In the genomic region with DNA sequence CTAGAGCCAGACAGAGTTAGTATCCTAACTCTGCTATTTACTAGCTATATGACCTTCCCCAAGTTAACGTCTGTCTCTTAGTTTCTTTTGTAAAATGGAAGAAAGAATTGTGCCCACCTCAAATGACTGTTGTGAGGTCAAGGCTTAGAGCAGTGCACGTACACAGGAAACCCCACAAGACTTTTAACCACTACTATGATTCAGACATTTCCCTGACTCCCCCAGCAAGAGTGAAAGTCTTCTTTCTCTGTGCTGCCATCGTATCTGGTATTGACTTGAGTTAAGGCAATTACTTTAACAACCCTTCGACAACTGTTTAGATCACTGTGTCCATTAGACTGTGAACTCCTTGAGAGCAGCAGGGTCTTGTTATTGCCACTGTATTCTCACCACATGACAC, we compare ENCODE assay signal across 25 cellular contexts. TPM values are rescaled to one million over a fixed set of nuclear protein-coding genes. Genes with fewer than 3 reads are reported as not detected.
A peak's percentile ranks its signal among the peaks of the same experiment; 100 is the strongest.
DNase-seq lines count a peak whose midpoint lies in the region; ATAC-seq and TF ChIP-seq lines count a peak whose summit lies in the region.
"Had no signal": no experiment of that assay in that cellular context is flagged by ENCODE, and none has a peak within 500 bp of the region (broad histone marks: within the 10 kb centered on the region; RNA-seq: fewer than 3 reads in every experiment).

No MANE protein-coding gene starts in this region.

- peaks cover 11% of the 10 kb centered on the region for H3K4me1 ChIP-seq in CD8-positive, alpha-beta memory T cell (ENCODE audit: insufficient read depth, low read length)
- no peaks in the 10 kb centered on the region for H3K4me1 ChIP-seq in MM.1S (ENCODE audit: low read length)
- H3K4me1 ChIP-seq: parathyroid adenoma, sigmoid colon had no signal

- TF ChIP-seq CTCF in MM.1S (IDR thresholded peaks at IDR 0.05; ENCODE audit: low read length) (no peak), omental fat pad (IDR thresholded peaks at IDR 0.05) (no peak)

- H3K4me3 ChIP-seq in CD8-positive, alpha-beta memory T cell (ENCODE audit: low read length): no peak overlapping the region
- no peak overlapping the region for H3K4me3 ChIP-seq in MM.1S (ENCODE audit: low read length)
- H3K4me3 ChIP-seq: heart left ventricle, lung, sigmoid colon had no signal

- H3K27me3 ChIP-seq in CD8-positive, alpha-beta memory T cell (ENCODE audit: insufficient read depth, low read length, poor library complexity, severe bottlenecking): no peaks in the 10 kb centered on the region
- no peaks in the 10 kb centered on the region for H3K27me3 ChIP-seq in MM.1S (replicated peaks; ENCODE audit: insufficient read depth, low read length)
- H3K27me3 ChIP-seq: heart left ventricle, sigmoid colon had no signal

- no peak overlapping the region for H3K9ac ChIP-seq in MM.1S (ENCODE audit: low read length)
- H3K9ac ChIP-seq: parathyroid adenoma had no signal

- H4K20me1 ChIP-seq in MM.1S (ENCODE audit: insufficient read depth, low read length): no peaks in the 10 kb centered on the region

- H3K27ac Mint-ChIP-seq in CD8-positive, alpha-beta memory T cell: peak overlapping the region; percentile 5 to 81 (median 56)
- no peak overlapping the region for H3K27ac Mint-ChIP-seq in activated naive CD8-positive, alpha-beta T cell treated with anti-CD3 and anti-CD28 coated beads, Interleukin-2, amount 50 U/mL, for 24 hours
- H3K27ac Mint-ChIP-seq: WTC11 had no signal

- no peak overlapping the region for H3K4me2 ChIP-seq in MM.1S (ENCODE audit: low read depth, low read length)

- DNase-seq in CD8-positive, alpha-beta memory T cell: no peak
- DNase-seq in KBM-7 (peak; percentile 5), kidney glomerular epithelial cell (lab: John Stamatoyannopoulos, UW) (no peak), MM.1S (no peak), omental fat pad (ENCODE audit: low spot score) (no peak)
- DNase-seq in activated naive CD8-positive, alpha-beta T cell treated with anti-CD3 and anti-CD28 coated beads, Interleukin-2, amount 50 U/mL, for 24 hours: no peak
- DNase-seq: CD4-positive, alpha-beta memory T cell; DMS79; heart left ventricle; IMR-90; NCI-H1048; NCI-H526 treated with DMSO at 0.1 percent for 48 hours; OCI-M1; SHP77 treated with DMSO at 0.1 percent for 48 hours; sigmoid colon; stimulated activated CD4-positive, alpha-beta T cell treated with anti-CD3 and anti-CD28 coated beads, Interleukin-1b, Interleukin-23, amount 100 ng/mL, for 48 hours had no signal

- H3K79me2 ChIP-seq in MM.1S (ENCODE audit: low read length): no peaks in the 10 kb centered on the region
- H3K79me2 ChIP-seq: parathyroid adenoma had no signal

- peak overlapping the region in 4 of 7 donors; percentile 3 to 61 (median 18) for H3K4me3 Mint-ChIP-seq in CD8-positive, alpha-beta memory T cell
- H3K4me3 Mint-ChIP-seq in activated naive CD8-positive, alpha-beta T cell treated with anti-CD3 and anti-CD28 coated beads, Interleukin-2, amount 50 U/mL, for 24 hours: peak overlapping the region; percentile 7
- H3K4me3 Mint-ChIP-seq: CD4-positive, alpha-beta memory T cell; WTC11 had no signal

- H3K36me3 Mint-ChIP-seq in CD8-positive, alpha-beta memory T cell: peaks cover 0 to 2% (median 0%) of the 10 kb centered on the region in 3 donors
- no peaks in the 10 kb centered on the region for H3K36me3 Mint-ChIP-seq in activated naive CD8-positive, alpha-beta T cell treated with anti-CD3 and anti-CD28 coated beads, Interleukin-2, amount 50 U/mL, for 24 hours (ENCODE audit: low read depth)
- H3K36me3 Mint-ChIP-seq: CD4-positive, alpha-beta memory T cell; WTC11 had no signal

- POLR2A ChIA-PET in CD8-positive, alpha-beta memory T cell (lab: Charles Lee): no interaction called here

- ATAC-seq in GM18873 (IDR thresholded peaks at IDR 0.05; ENCODE audit: low FRiP score, unreplicated experiment) (peak; percentile 76), HG02588 (IDR thresholded peaks at IDR 0.05; ENCODE audit: unreplicated experiment) (no peak), omental fat pad (ENCODE audit: low FRiP score) (no peak)
- peak; percentile 83 for ATAC-seq in activated naive CD8-positive, alpha-beta T cell treated with anti-CD3 and anti-CD28 coated beads, Interleukin-2, amount 50 U/mL, for 24 hours
- ATAC-seq: HCT116, heart left ventricle, WTC11 had no signal

- no peaks in the 10 kb centered on the region for H3K9me3 ChIP-seq in CD8-positive, alpha-beta memory T cell (ENCODE audit: low read length)
- no peaks in the 10 kb centered on the region for H3K9me3 ChIP-seq in MM.1S (replicated peaks; ENCODE audit: insufficient read depth, low read length)
- H3K9me3 ChIP-seq: heart left ventricle, sigmoid colon had no signal

- H3F3A ChIP-seq in MM.1S (ENCODE audit: insufficient read depth, low read length): no peaks in the 10 kb centered on the region

- in situ Hi-C loops in KBM-7 (cut with MboI; ENCODE audit: low pct_unique_long_range_greater_than_20kb, low sequenced_read_pairs): no loop called here

- H3K27ac ChIP-seq in CD8-positive, alpha-beta memory T cell (ENCODE audit: low read depth, low read length): no peak overlapping the region
- H3K27ac ChIP-seq in MM.1S (ENCODE audit: low read length): no peak overlapping the region
- H3K27ac ChIP-seq: heart left ventricle, parathyroid adenoma, sigmoid colon had no signal

- H3K9me3 Mint-ChIP-seq in CD8-positive, alpha-beta memory T cell: no peaks in the 10 kb centered on the region
- no peaks in the 10 kb centered on the region for H3K9me3 Mint-ChIP-seq in activated naive CD8-positive, alpha-beta T cell treated with anti-CD3 and anti-CD28 coated beads, Interleukin-2, amount 50 U/mL, for 24 hours
- H3K9me3 Mint-ChIP-seq: WTC11 had no signal

- no peaks in the 10 kb centered on the region for H3K27me3 Mint-ChIP-seq in CD8-positive, alpha-beta memory T cell
- H3K27me3 Mint-ChIP-seq in activated naive CD8-positive, alpha-beta T cell treated with anti-CD3 and anti-CD28 coated beads, Interleukin-2, amount 50 U/mL, for 24 hours: no peaks in the 10 kb centered on the region
- H3K27me3 Mint-ChIP-seq: CD4-positive, alpha-beta memory T cell had no signal

- H3K9me2 ChIP-seq in MM.1S (replicated peaks; ENCODE audit: insufficient read depth, low read length): no peaks in the 10 kb centered on the region

- CTCF ChIA-PET in CD8-positive, alpha-beta memory T cell (lab: Charles Lee): no interaction called here

- peaks cover 21 to 33% (median 30%) of the 10 kb centered on the region in 3 donors for H3K4me1 Mint-ChIP-seq in CD8-positive, alpha-beta memory T cell
- H3K4me1 Mint-ChIP-seq in activated naive CD8-positive, alpha-beta T cell treated with anti-CD3 and anti-CD28 coated beads, Interleukin-2, amount 50 U/mL, for 24 hours: peaks cover 39% of the 10 kb centered on the region

- H3K36me3 ChIP-seq in CD8-positive, alpha-beta memory T cell (ENCODE audit: insufficient read depth, low read length): no peaks in the 10 kb centered on the region
- H3K36me3 ChIP-seq in MM.1S (replicated peaks; ENCODE audit: insufficient read depth, low read length): no peaks in the 10 kb centered on the region
- H3K36me3 ChIP-seq: heart left ventricle, sigmoid colon had no signal

- H2AFZ ChIP-seq in MM.1S (ENCODE audit: low read length): no peak overlapping the region
- H2AFZ ChIP-seq: parathyroid adenoma had no signal

RNA-seq across cellular contexts. Expression of gene OR52W1, which starts 2.6 kb away (rescaled TPM):
- not detected for total RNA-seq in CD8-positive, alpha-beta memory T cell
- not detected for polyA plus RNA-seq in CD8-positive, alpha-beta memory T cell
- not detected for total RNA-seq in omental fat pad
- total RNA-seq: activated CD8-positive, alpha-beta memory T cell treated with anti-CD3 and anti-CD28 coated beads for 36 hours; CD4-positive, alpha-beta memory T cell; heart left ventricle; IMR-90; lung; myocyte; sigmoid colon; urinary bladder; WTC11 had no signal
- polyA plus RNA-seq: CD4-positive, alpha-beta memory T cell; heart left ventricle; IMR-90; lung; sigmoid colon; urinary bladder had no signal

RNA-seq across cellular contexts. Expression of gene C11orf42, which starts 9.0 kb away (rescaled TPM):
- not detected for total RNA-seq in CD8-positive, alpha-beta memory T cell
- not detected for polyA plus RNA-seq in CD8-positive, alpha-beta memory T cell
- total RNA-seq in omental fat pad: not detected
- total RNA-seq: activated CD8-positive, alpha-beta memory T cell treated with anti-CD3 and anti-CD28 coated beads for 36 hours; CD4-positive, alpha-beta memory T cell; heart left ventricle; IMR-90; lung; myocyte; sigmoid colon; urinary bladder; WTC11 had no signal
- polyA plus RNA-seq: CD4-positive, alpha-beta memory T cell; heart left ventricle; IMR-90; lung; sigmoid colon; urinary bladder had no signal

RNA-seq across cellular contexts. Expression of gene OR52B2, which starts 26.3 kb away (rescaled TPM):
- total RNA-seq in CD8-positive, alpha-beta memory T cell: not detected
- polyA plus RNA-seq in CD8-positive, alpha-beta memory T cell: not detected
- total RNA-seq in omental fat pad: not detected
- total RNA-seq: activated CD8-positive, alpha-beta memory T cell treated with anti-CD3 and anti-CD28 coated beads for 36 hours; CD4-positive, alpha-beta memory T cell; heart left ventricle; IMR-90; lung; myocyte; sigmoid colon; urinary bladder; WTC11 had no signal
- polyA plus RNA-seq: CD4-positive, alpha-beta memory T cell; heart left ventricle; IMR-90; lung; sigmoid colon; urinary bladder had no signal

RNA-seq across cellular contexts. Expression of gene FHIP1B, which starts 38.0 kb away (rescaled TPM):
- total RNA-seq in CD8-positive, alpha-beta memory T cell: 10 to 100 TPM; 20.2 to 20.6 TPM
- polyA plus RNA-seq in CD8-positive, alpha-beta memory T cell: 16.4 TPM
- 10 to 100 TPM; 23.8 to 50.9 (median 43.9) TPM for total RNA-seq in omental fat pad

RNA-seq across cellular contexts. Expression of gene CNGA4, which starts 42.5 kb away (rescaled TPM):
- under 1 TPM in 1 of 2 experiments, not detected in 1; 0.15 TPM for total RNA-seq in CD8-positive, alpha-beta memory T cell
- not detected for polyA plus RNA-seq in CD8-positive, alpha-beta memory T cell
- total RNA-seq in omental fat pad: under 1 TPM in 1 of 4 donors, not detected in 3; 0.28 TPM
- total RNA-seq: activated CD8-positive, alpha-beta memory T cell treated with anti-CD3 and anti-CD28 coated beads for 36 hours; heart left ventricle; myocyte; urinary bladder had no signal
- polyA plus RNA-seq: CD4-positive, alpha-beta memory T cell had no signal

Comparison
In these comparisons a context has a peak if more than half of its experiments do, and no peak if none do; other contexts are left out.
1. ATAC-seq: peak in GM18873 (single experiment) and activated naive CD8-positive, alpha-beta T cell treated with anti-CD3 and anti-CD28 coated beads, Interleukin-2, amount 50 U/mL, for 24 hours (single experiment); none in HG02588 (single experiment) and omental fat pad (single experiment).